Comparison of ENCODE assay signal across 8 cellular contexts in genomic region chr1:235159284-235159683, GRCh38. TPM values are rescaled to one million over a fixed set of nuclear protein-coding genes. Genes with fewer than 3 reads are reported as not detected.
A peak's percentile ranks its signal among the peaks of the same experiment; 100 is the strongest.
DNase-seq lines count a peak whose midpoint lies in the region; ATAC-seq and TF ChIP-seq lines count a peak whose summit lies in the region.
"Not testable (repeated sequence)": the region's sequence is repeated elsewhere in the genome, so short reads cannot be mapped to it uniquely, and the experiment has no call there.

No MANE protein-coding gene starts in this region.

- not testable (repeated sequence) for H3K56ac ChIP-seq in H9 (ENCODE audit: insufficient read length, low read depth, low read length)

- H3K9me3 ChIP-seq in BLaER1 treated with 17β-estradiol and CSF1 and Interleukin-3, amounts not matched to agents 10 nM and 100 nM (replicated peaks in 1 of 11); H9 (ENCODE audit: control insufficient read depth, low read depth, low read length); trophoblast cell (ENCODE audit: insufficient read depth, low read depth, low read length): not testable (repeated sequence)

- not testable (repeated sequence) for H3K27ac Mint-ChIP-seq in H9; activated CD4-positive, alpha-beta memory T cell treated with anti-CD3 and anti-CD28 coated beads for 36 hours; brain; memory B cell
- peak overlapping the region; percentile 10 for H3K27ac Mint-ChIP-seq in activated naive CD4-positive, alpha-beta T cell treated with anti-CD3 and anti-CD28 coated beads for 36 hours

- H3K4me1 ChIP-seq in BLaER1 treated with 17β-estradiol and CSF1 and Interleukin-3, amounts not matched to agents 10 nM and 100 nM: peaks cover 23 to 45% (median 31%) of the 10 kb centered on the region in 10 experiments
- H3K4me1 ChIP-seq in H9 (ENCODE audit: insufficient read depth, low read length); trophoblast cell (ENCODE audit: control insufficient read depth in 1 of 2, insufficient read depth in 2 of 2, low read length in 2 of 2): not testable (repeated sequence)

- not testable (repeated sequence) for H3K4ac ChIP-seq in H9 (ENCODE audit: low read depth, low read length)
- peak overlapping the region; percentile 2 for H3K4ac ChIP-seq in trophoblast cell (ENCODE audit: low read depth, low read length)

- peak overlapping the region in 2 of 11 experiments; percentile 86 to 96; a peak in 1 of 22 replicates for H3K27ac ChIP-seq in BLaER1 treated with 17β-estradiol and CSF1 and Interleukin-3, amounts not matched to agents 10 nM and 100 nM
- not testable (repeated sequence) for H3K27ac ChIP-seq in H9 (ENCODE audit: insufficient read length, low read depth, low read length); trophoblast cell (ENCODE audit: low read depth, low read length)
- H3K27ac ChIP-seq in RWPE1: 0 out of 2 replicates have a peak overlapping the region, but pooled peaks have one; percentile 5

- not testable (repeated sequence) for H3K79me1 ChIP-seq in H9 (ENCODE audit: insufficient read depth, low read depth, low read length, poor library complexity, severe bottlenecking); trophoblast cell (ENCODE audit: low read length)

- peaks cover 0 to 51% (median 7%) of the 10 kb centered on the region in 11 experiments; a peak in 9 of 22 replicates for H4K20me1 ChIP-seq in BLaER1 treated with 17β-estradiol and CSF1 and Interleukin-3, amounts not matched to agents 10 nM and 100 nM
- H4K20me1 ChIP-seq in H9 (ENCODE audit: control insufficient read depth, insufficient read depth, insufficient read length): not testable (repeated sequence)

- not testable (repeated sequence) for H2BK120ac ChIP-seq in H9 (ENCODE audit: low read depth, low read length, poor library complexity, severe bottlenecking); trophoblast cell (ENCODE audit: insufficient read depth, low read length, poor library complexity)

- H3K79me2 ChIP-seq in H9 (ENCODE audit: insufficient read depth, low read length); trophoblast cell (ENCODE audit: control insufficient read depth, insufficient read depth, low read length, poor library complexity): not testable (repeated sequence)

- TF ChIP-seq CTCF in H9 (conservative IDR thresholded peaks at IDR 0.05); RWPE1 (conservative IDR thresholded peaks at IDR 0.05; ENCODE audit: low read depth); brain (conservative IDR thresholded peaks at IDR 0.05): not testable (repeated sequence)

- H3K14ac ChIP-seq in H9 (ENCODE audit: insufficient read depth, low read length); trophoblast cell (ENCODE audit: low read length): not testable (repeated sequence)

- POLR2A ChIA-PET in RWPE1 (lab: Yijun Ruan, JAX; ENCODE audit: low non-redundant PET): interaction anchor here (0.6 kb wide), 1 partner anchor 31 kb away, joined by 4 read pairs; the partner anchor contains the start of gene TOMM20
- POLR2A ChIA-PET in activated CD4-positive, alpha-beta memory T cell treated with anti-CD3 and anti-CD28 coated beads for 36 hours (lab: Charles Lee): interaction anchor here (0.6 to 0.7 kb wide), 3 partner anchors 11 to 575 kb away, joined by 3 to 5 read pairs (median 3); no protein-coding TSS in a partner anchor

- H3K4me1 Mint-ChIP-seq in H9 (peaks cover 6 to 13% of the 10 kb centered on the region in 2 experiments), brain (peaks cover 29% of the 10 kb centered on the region), memory B cell (peaks cover 14% of the 10 kb centered on the region)
- H3K4me1 Mint-ChIP-seq in activated CD4-positive, alpha-beta memory T cell treated with anti-CD3 and anti-CD28 coated beads for 36 hours (ENCODE audit: low read depth): peaks cover 21% of the 10 kb centered on the region
- peaks cover 33% of the 10 kb centered on the region for H3K4me1 Mint-ChIP-seq in activated naive CD4-positive, alpha-beta T cell treated with anti-CD3 and anti-CD28 coated beads for 36 hours (ENCODE audit: low read depth)

- H3K4me3 Mint-ChIP-seq in H9 (peak overlapping the region; percentile 13 to 99; a peak in 2 of 5 replicates), brain (peak overlapping the region in 4 of 5 experiments; percentile 93 to 98 (median 96)), memory B cell (peak overlapping the region; percentile 21)
- H3K4me3 Mint-ChIP-seq in activated CD4-positive, alpha-beta memory T cell treated with anti-CD3 and anti-CD28 coated beads for 36 hours: peak overlapping the region; percentile 95
- peak overlapping the region; percentile 100 for H3K4me3 Mint-ChIP-seq in activated naive CD4-positive, alpha-beta T cell treated with anti-CD3 and anti-CD28 coated beads for 36 hours

- H4K5ac ChIP-seq in H9 (ENCODE audit: insufficient read length, low read depth, low read length): not testable (repeated sequence)

- H3K9me3 Mint-ChIP-seq in H9; activated CD4-positive, alpha-beta memory T cell treated with anti-CD3 and anti-CD28 coated beads for 36 hours; activated naive CD4-positive, alpha-beta T cell treated with anti-CD3 and anti-CD28 coated beads for 36 hours; brain; memory B cell: not testable (repeated sequence)

- no CpG with 5 or more reads among the region's 9 CpGs for WGBS in H9 (ENCODE audit: extremely low coverage, insufficient read length, low lambda C conversion rate)
- no CpG with 5 or more reads among the region's 9 CpGs for WGBS in trophoblast cell (ENCODE audit: extremely low coverage, insufficient coverage, insufficient read length)

- peak overlapping the region in 6 of 10 experiments; percentile 78 to 91 (median 88); a peak in 4 of 20 replicates for H3K4me3 ChIP-seq in BLaER1 treated with 17β-estradiol and CSF1 and Interleukin-3, amounts not matched to agents 10 nM and 100 nM
- not testable (repeated sequence) for H3K4me3 ChIP-seq in trophoblast cell (ENCODE audit: low read depth, low read length)

- not testable (repeated sequence) for H2BK15ac ChIP-seq in H9 (ENCODE audit: low read depth, low read length)

- H3K9ac ChIP-seq in BLaER1 treated with 17β-estradiol and CSF1 and Interleukin-3, amounts not matched to agents 10 nM and 100 nM: peak overlapping the region in 1 of 11 experiments; percentile 95; a peak in 3 of 22 replicates
- H3K9ac ChIP-seq in H9 (ENCODE audit: extremely low read depth, insufficient read length, low read length); trophoblast cell (ENCODE audit: low read length): not testable (repeated sequence)

- H3K18ac ChIP-seq in H9 (ENCODE audit: insufficient read length, low read depth, low read length); trophoblast cell (ENCODE audit: low read length): not testable (repeated sequence)

- H2AK5ac ChIP-seq in H9 (ENCODE audit: insufficient read length, low read length); trophoblast cell (ENCODE audit: low read length): not testable (repeated sequence)

- peaks cover 13 to 28% (median 18%) of the 10 kb centered on the region in 3 experiments for H3K36me3 Mint-ChIP-seq in H9 (ENCODE audit: insufficient read depth in 1 of 3, low read depth in 3 of 3)
- peaks cover 26% of the 10 kb centered on the region for H3K36me3 Mint-ChIP-seq in activated CD4-positive, alpha-beta memory T cell treated with anti-CD3 and anti-CD28 coated beads for 36 hours
- H3K36me3 Mint-ChIP-seq in activated naive CD4-positive, alpha-beta T cell treated with anti-CD3 and anti-CD28 coated beads for 36 hours (ENCODE audit: low read depth): peaks cover 26% of the 10 kb centered on the region
- H3K36me3 Mint-ChIP-seq in brain: peaks cover 19% of the 10 kb centered on the region
- H3K36me3 Mint-ChIP-seq in memory B cell: not testable (repeated sequence)

- H2BK12ac ChIP-seq in H9 (ENCODE audit: insufficient read length, low read depth, low read length); trophoblast cell (ENCODE audit: low read length): not testable (repeated sequence)

- intact Hi-C loops in activated CD4-positive, alpha-beta memory T cell treated with anti-CD3 and anti-CD28 coated beads for 36 hours (cut with micrococcal nuclease); activated naive CD4-positive, alpha-beta T cell treated with anti-CD3 and anti-CD28 coated beads for 36 hours (cut with micrococcal nuclease): not testable (repeated sequence)

- H3K27me3 ChIP-seq in BLaER1 treated with 17β-estradiol and CSF1 and Interleukin-3, amounts not matched to agents 10 nM and 100 nM; H9 (ENCODE audit: insufficient read depth, low read length); trophoblast cell (ENCODE audit: insufficient read depth, low read length): not testable (repeated sequence)

- not testable (repeated sequence) for H3T11ph ChIP-seq in H9 (ENCODE audit: low read length)

- CTCF ChIA-PET in RWPE1 (lab: Yijun Ruan, JAX): interaction anchor here (0.6 kb wide), 1 partner anchor 855 kb away, joined by 6 read pairs; no protein-coding TSS in a partner anchor
- CTCF ChIA-PET in activated CD4-positive, alpha-beta memory T cell treated with anti-CD3 and anti-CD28 coated beads for 36 hours (lab: Charles Lee): interaction anchor here (0.8 kb wide), 1 partner anchor 259 kb away, joined by 3 read pairs; no protein-coding TSS in a partner anchor
- CTCF ChIA-PET in activated naive CD4-positive, alpha-beta T cell treated with anti-CD3 and anti-CD28 coated beads for 36 hours (lab: Charles Lee): interaction anchor here (0.6 to 0.8 kb wide), 3 partner anchors 32 to 257 kb away, joined by 4 to 7 read pairs (median 4); no protein-coding TSS in a partner anchor

- H4K91ac ChIP-seq in H9 (ENCODE audit: insufficient read length, low read depth, low read length); trophoblast cell (ENCODE audit: low read depth, low read length): not testable (repeated sequence)

- not testable (repeated sequence) for ATAC-seq in memory B cell (ENCODE audit: low read depth)

- not testable (repeated sequence) for DNase-seq in H9; RWPE1 (ENCODE audit: low spot score); activated CD4-positive, alpha-beta memory T cell treated with anti-CD3 and anti-CD28 coated beads for 36 hours; activated naive CD4-positive, alpha-beta T cell treated with anti-CD3 and anti-CD28 coated beads for 36 hours; memory B cell (ENCODE audit: low spot score in 2 of 2); trophoblast cell

- H3K23ac ChIP-seq in H9 (ENCODE audit: insufficient read length, low read depth, low read length); trophoblast cell (ENCODE audit: low read length): not testable (repeated sequence)

- H3K36me3 ChIP-seq in BLaER1 treated with 17β-estradiol and CSF1 and Interleukin-3, amounts not matched to agents 10 nM and 100 nM: peaks cover 47 to 67% (median 60%) of the 10 kb centered on the region in 11 experiments
- H3K36me3 ChIP-seq in trophoblast cell (ENCODE audit: control insufficient read depth in 1 of 2, insufficient read depth in 2 of 2, low read length in 2 of 2): peaks cover 21 to 32% of the 10 kb centered on the region in 2 experiments

- H2AFZ ChIP-seq in H9 (ENCODE audit: low read length); trophoblast cell (ENCODE audit: insufficient read depth, low read length, poor library complexity): not testable (repeated sequence)

- not testable (repeated sequence) for H3K23me2 ChIP-seq in H9 (ENCODE audit: insufficient read length, low read depth, low read length, poor library complexity, severe bottlenecking)

- H3K27me3 Mint-ChIP-seq in H9 (ENCODE audit: low read depth); activated CD4-positive, alpha-beta memory T cell treated with anti-CD3 and anti-CD28 coated beads for 36 hours; activated naive CD4-positive, alpha-beta T cell treated with anti-CD3 and anti-CD28 coated beads for 36 hours (ENCODE audit: low read depth); brain; memory B cell: not testable (repeated sequence)

- H3K4me2 ChIP-seq in BLaER1 treated with 17β-estradiol and CSF1 and Interleukin-3, amounts not matched to agents 10 nM and 100 nM: peak overlapping the region; percentile 84 to 95 (median 87); a peak in 21 of 22 replicates
- H3K4me2 ChIP-seq in H9 (ENCODE audit: insufficient read depth, insufficient read length, low read length); trophoblast cell (ENCODE audit: low read length): not testable (repeated sequence)

- not testable (repeated sequence) for H2BK5ac ChIP-seq in H9 (ENCODE audit: insufficient read length, low read length); trophoblast cell (ENCODE audit: low read depth, low read length, poor library complexity)

- not testable (repeated sequence) for H4K8ac ChIP-seq in H9 (replicated peaks; ENCODE audit: insufficient read length, low read depth, low read length); trophoblast cell (ENCODE audit: low read depth, low read length)

- not testable (repeated sequence) for H2BK20ac ChIP-seq in H9 (ENCODE audit: low read depth, low read length, poor library complexity, severe bottlenecking)

- not testable (repeated sequence) for H4K12ac ChIP-seq in trophoblast cell (ENCODE audit: low read depth, low read length)

RNA-seq across cellular contexts. Expression of gene RBM34, which starts 1.8 kb away (rescaled TPM):
- 121 and 136 TPM in 2 replicates for total RNA-seq in H9 (2021)
- 100 to 1,000 TPM; 108 to 120 TPM for total RNA-seq in activated CD4-positive, alpha-beta memory T cell treated with anti-CD3 and anti-CD28 coated beads for 36 hours
- total RNA-seq in activated naive CD4-positive, alpha-beta T cell treated with anti-CD3 and anti-CD28 coated beads for 36 hours: 100 to 1,000 TPM; 104 TPM
- 47.3 TPM for polyA plus RNA-seq in brain (ENCODE audit: insufficient read depth, low read depth, low replicate concordance)
- 129 and 130 TPM in 2 replicates for polyA plus RNA-seq in trophoblast cell (2013)

RNA-seq across cellular contexts. Expression of gene TOMM20, which starts 30.6 kb away (rescaled TPM):
- 191 and 197 TPM in 2 replicates for total RNA-seq in H9 (2021)
- total RNA-seq in activated CD4-positive, alpha-beta memory T cell treated with anti-CD3 and anti-CD28 coated beads for 36 hours: 100 to 1,000 TPM; 127 to 142 TPM
- total RNA-seq in activated naive CD4-positive, alpha-beta T cell treated with anti-CD3 and anti-CD28 coated beads for 36 hours: 100 to 1,000 TPM; 155 to 192 TPM
- polyA plus RNA-seq in brain (ENCODE audit: insufficient read depth, low read depth, low replicate concordance): 94.4 TPM
- polyA plus RNA-seq in trophoblast cell (2013): 92.6 and 96.4 TPM in 2 replicates

Comparison
In these comparisons a context has a peak if more than half of its experiments do, and no peak if none do; other contexts are left out.
1. H3K4me3 Mint-ChIP-seq: peak in every context shown above with its lines; median percentile 100 in activated naive CD4-positive, alpha-beta T cell treated with anti-CD3 and anti-CD28 coated beads for 36 hours; 96 in brain; 95 in activated CD4-positive, alpha-beta memory T cell treated with anti-CD3 and anti-CD28 coated beads for 36 hours; 56 in H9; 21 in memory B cell.